Comparison of ENCODE assay signal across 8 cellular contexts in genomic region chr20:35953411-35954199, GRCh38.
DNase-seq lines count a peak whose midpoint lies in the region; ATAC-seq and TF ChIP-seq lines count a peak whose summit lies in the region.

No MANE protein-coding gene starts in this region.

- H3K4me3 Mint-ChIP-seq in stimulated activated effector memory CD8-positive, alpha-beta T cell treated with anti-CD3 and anti-CD28 coated beads, Interleukin-12 subunit alpha, Interleukin-12 subunit beta, amount 100 ng/mL, for 72 hours = peak overlapping the region; percentile 96

- H3K4me1 ChIP-seq in muscle layer of duodenum (ENCODE audit: control insufficient read depth in 1 of 2, insufficient read depth in 2 of 2, low read length in 2 of 2) = peaks cover 12 to 22% of the 10 kb centered on the region in 2 donors

- H3K4me1 Mint-ChIP-seq in stimulated activated effector memory CD8-positive, alpha-beta T cell treated with anti-CD3 and anti-CD28 coated beads, Interleukin-12 subunit alpha, Interleukin-12 subunit beta, amount 100 ng/mL, for 72 hours = peaks cover 12% of the 10 kb centered on the region

- H3K4me3 ChIP-seq in epithelial cell of esophagus (ENCODE audit: low read length) = peak overlapping the region; percentile 87
- peak overlapping the region; percentile 71 to 90 for H3K4me3 ChIP-seq in muscle layer of duodenum (ENCODE audit: low read depth in 1 of 2, low read length in 2 of 2)

- DNase-seq in NCI-H526 (lab: John Stamatoyannopoulos, UW) (peak; percentile 66 to 74), activated T-cell treated with anti-CD3 and anti-CD28 coated beads for 4 hours (peak; percentile 36), epithelial cell of esophagus (ENCODE audit: low read depth) (peak; percentile 49), NCI-H1436 treated with DMSO at 0.1 percent for 48 hours (lab: John Stamatoyannopoulos, UW) (no peak)
- DNase-seq in stimulated activated effector memory CD8-positive, alpha-beta T cell treated with anti-CD3 and anti-CD28 coated beads, Interleukin-12 subunit alpha, Interleukin-12 subunit beta, amount 100 ng/mL, for 72 hours (ENCODE audit: low spot score in 2 of 2) = peak; percentile 57 to 84

- H3K36me3 ChIP-seq in muscle layer of duodenum (ENCODE audit: control insufficient read depth in 1 of 2, insufficient read depth in 2 of 2, low read length in 2 of 2) = peaks cover 0 to 4% of the 10 kb centered on the region in 2 donors

- no peaks in the 10 kb centered on the region for H3K9me3 Mint-ChIP-seq in stimulated activated effector memory CD8-positive, alpha-beta T cell treated with anti-CD3 and anti-CD28 coated beads, Interleukin-12 subunit alpha, Interleukin-12 subunit beta, amount 100 ng/mL, for 72 hours

- TF ChIP-seq CTCF in epithelial cell of esophagus (IDR thresholded peaks at IDR 0.05; ENCODE audit: insufficient read depth, low read depth, low read length, missing control alignments) = no peak

- no peaks in the 10 kb centered on the region for H3K27me3 ChIP-seq in muscle layer of duodenum (ENCODE audit: low read depth, low read length)

- ATAC-seq in GM18502 (IDR thresholded peaks at IDR 0.05; ENCODE audit: poor library complexity, unreplicated experiment) (peak; percentile 27), HG02798 (IDR thresholded peaks at IDR 0.05; ENCODE audit: poor library complexity, unreplicated experiment) (peak; percentile 20)
- ATAC-seq in stimulated activated effector memory CD8-positive, alpha-beta T cell treated with anti-CD3 and anti-CD28 coated beads, Interleukin-12 subunit alpha, Interleukin-12 subunit beta, amount 100 ng/mL, for 72 hours = peak; percentile 50

- H3K36me3 Mint-ChIP-seq in stimulated activated effector memory CD8-positive, alpha-beta T cell treated with anti-CD3 and anti-CD28 coated beads, Interleukin-12 subunit alpha, Interleukin-12 subunit beta, amount 100 ng/mL, for 72 hours = peaks cover 19% of the 10 kb centered on the region

- peak overlapping the region; percentile 94 for H3K27ac ChIP-seq in muscle layer of duodenum (ENCODE audit: low read length)

- H3K27ac Mint-ChIP-seq in stimulated activated effector memory CD8-positive, alpha-beta T cell treated with anti-CD3 and anti-CD28 coated beads, Interleukin-12 subunit alpha, Interleukin-12 subunit beta, amount 100 ng/mL, for 72 hours = peak overlapping the region; percentile 99

- no peaks in the 10 kb centered on the region for H3K9me3 ChIP-seq in muscle layer of duodenum (ENCODE audit: control insufficient read depth in 1 of 2, low read length in 2 of 2)
